8 cellular contexts compared by ENCODE assay signal in the genomic region with DNA sequence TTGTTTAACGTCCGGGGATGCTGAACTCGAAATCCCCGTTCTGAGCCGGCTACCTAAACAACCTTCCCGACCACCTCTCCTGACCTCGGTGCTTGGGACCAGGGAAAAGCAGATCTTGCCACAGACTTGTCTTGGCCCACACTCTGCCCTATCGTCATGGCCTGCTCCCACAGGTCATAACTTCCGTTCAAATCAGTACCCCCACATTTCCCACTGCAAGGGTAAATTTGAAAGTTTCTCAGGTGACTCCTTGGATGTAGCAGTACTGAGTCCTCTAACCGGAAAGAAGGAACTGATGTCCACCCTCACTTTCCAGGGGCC. TPM values are rescaled to one million over a fixed set of nuclear protein-coding genes. Genes with fewer than 3 reads are reported as not detected.
A peak's percentile ranks its signal among the peaks of the same experiment; 100 is the strongest.
DNase-seq lines count a peak whose midpoint lies in the region; ATAC-seq lines count a peak whose summit lies in the region.

No MANE protein-coding gene starts in this region.

- peak overlapping the region; percentile 99 for H3K27ac Mint-ChIP-seq in activated T-cell treated with anti-CD3 and anti-CD28 coated beads, Interleukin-2, amount 50 U/mL, for 72 hours
- peak overlapping the region; percentile 100 for H3K27ac Mint-ChIP-seq in T-cell
- peak overlapping the region; percentile 100 for H3K27ac Mint-ChIP-seq in stimulated activated effector memory CD8-positive, alpha-beta T cell treated with anti-CD3 and anti-CD28 coated beads, Interleukin-12 subunit alpha, Interleukin-12 subunit beta, amount 100 ng/mL, for 72 hours

- CTCF ChIA-PET in T-cell (lab: Charles Lee): interaction anchor here (0.6 to 4.5 kb wide), 15 partner anchors 8 to 1312 kb away, joined by 3 to 50 read pairs (median 5); a partner anchor contains a TSS

- POLR2A ChIA-PET in T-cell (lab: Charles Lee): interaction anchor here (0.6 to 3.5 kb wide), 17 partner anchors 9 to 1123 kb away, joined by 3 to 48 read pairs (median 4); a partner anchor contains a TSS

- peaks cover 44% of the 10 kb centered on the region for H3K4me1 Mint-ChIP-seq in activated T-cell treated with anti-CD3 and anti-CD28 coated beads, Interleukin-2, amount 50 U/mL, for 72 hours (ENCODE audit: low read depth)
- peaks cover 45 to 47% (median 46%) of the 10 kb centered on the region in 3 donors for H3K4me1 Mint-ChIP-seq in T-cell
- peaks cover 20% of the 10 kb centered on the region for H3K4me1 Mint-ChIP-seq in stimulated activated effector memory CD8-positive, alpha-beta T cell treated with anti-CD3 and anti-CD28 coated beads, Interleukin-12 subunit alpha, Interleukin-12 subunit beta, amount 100 ng/mL, for 72 hours

- H3K27me3 Mint-ChIP-seq in activated T-cell treated with anti-CD3 and anti-CD28 coated beads, Interleukin-2, amount 50 U/mL, for 72 hours (ENCODE audit: low read depth): no peaks in the 10 kb centered on the region
- H3K27me3 Mint-ChIP-seq in T-cell: peaks cover 0 to 4% of the 10 kb centered on the region in 2 donors

- no peaks in the 10 kb centered on the region for H3K9me3 Mint-ChIP-seq in activated T-cell treated with anti-CD3 and anti-CD28 coated beads, Interleukin-2, amount 50 U/mL, for 72 hours
- H3K9me3 Mint-ChIP-seq in T-cell: no peaks in the 10 kb centered on the region
- no peaks in the 10 kb centered on the region for H3K9me3 Mint-ChIP-seq in stimulated activated effector memory CD8-positive, alpha-beta T cell treated with anti-CD3 and anti-CD28 coated beads, Interleukin-12 subunit alpha, Interleukin-12 subunit beta, amount 100 ng/mL, for 72 hours

- peaks cover 10 to 22% of the 10 kb centered on the region in 2 donors for H3K36me3 Mint-ChIP-seq in activated T-cell treated with anti-CD3 and anti-CD28 coated beads, Interleukin-2, amount 50 U/mL, for 72 hours (ENCODE audit: insufficient read depth in 2 of 2)
- peaks cover 38% of the 10 kb centered on the region for H3K36me3 Mint-ChIP-seq in T-cell
- peaks cover 98% of the 10 kb centered on the region for H3K36me3 Mint-ChIP-seq in stimulated activated effector memory CD8-positive, alpha-beta T cell treated with anti-CD3 and anti-CD28 coated beads, Interleukin-12 subunit alpha, Interleukin-12 subunit beta, amount 100 ng/mL, for 72 hours

- intact Hi-C loops in left cardiac atrium (cut with DNase I): no loop called here

- H3K4me3 Mint-ChIP-seq in activated T-cell treated with anti-CD3 and anti-CD28 coated beads, Interleukin-2, amount 50 U/mL, for 72 hours: peak overlapping the region; percentile 93 to 98
- H3K4me3 Mint-ChIP-seq in T-cell: peak overlapping the region; percentile 95 to 97 (median 96)
- peak overlapping the region; percentile 93 for H3K4me3 Mint-ChIP-seq in stimulated activated effector memory CD8-positive, alpha-beta T cell treated with anti-CD3 and anti-CD28 coated beads, Interleukin-12 subunit alpha, Interleukin-12 subunit beta, amount 100 ng/mL, for 72 hours

- peak; percentile 3 to 7 for ATAC-seq in activated T-cell treated with anti-CD3 and anti-CD28 coated beads, Interleukin-2, amount 50 U/mL, for 72 hours (replicated peaks in 1 of 2)
- ATAC-seq in T-cell (replicated peaks in 1 of 4) (no peak), left cardiac atrium (peak; percentile 0 to 11), GM18520 (IDR thresholded peaks at IDR 0.05; ENCODE audit: unreplicated experiment) (no peak)
- ATAC-seq in stimulated activated effector memory CD8-positive, alpha-beta T cell treated with anti-CD3 and anti-CD28 coated beads, Interleukin-12 subunit alpha, Interleukin-12 subunit beta, amount 100 ng/mL, for 72 hours: peak; percentile 1

- DNase-seq in activated T-cell treated with anti-CD3 and anti-CD28 coated beads, Interleukin-2, amount 50 U/mL, for 72 hours: no peak
- no peak for DNase-seq in activated T-cell treated with anti-CD3 and anti-CD28 coated beads, Interleukin-2, amount 50 U/mL, for 1 hour
- DNase-seq in T-cell: no peak
- no peak for DNase-seq in left cardiac atrium
- DNase-seq in stimulated activated effector memory CD8-positive, alpha-beta T cell treated with anti-CD3 and anti-CD28 coated beads, Interleukin-12 subunit alpha, Interleukin-12 subunit beta, amount 100 ng/mL, for 72 hours (ENCODE audit: low spot score in 2 of 2): no peak
- no peak for DNase-seq in NAMALWA (ENCODE audit: low spot score)
- no peak for DNase-seq in anterior cingulate cortex (lab: John Stamatoyannopoulos, UW)

RNA-seq across cellular contexts. Expression of a gene that starts 0.6 kb away (rescaled TPM):
- 10 to 100 TPM; 69.5 to 77.5 TPM for total RNA-seq in activated T-cell treated with anti-CD3 and anti-CD28 coated beads, Interleukin-2, amount 50 U/mL, for 72 hours
- total RNA-seq in T-cell: 100 to 1,000 TPM in 1 of 5 donors, 10 to 100 TPM in 4; 88.7 to 102 (median 94.7) TPM
- total RNA-seq in left cardiac atrium: 10 to 100 TPM; 48.8 to 54.6 TPM

RNA-seq across cellular contexts. Expression of a gene that starts 9.6 kb away (rescaled TPM):
- total RNA-seq in activated T-cell treated with anti-CD3 and anti-CD28 coated beads, Interleukin-2, amount 50 U/mL, for 72 hours: 10 to 100 TPM; 55.0 to 79.2 TPM
- total RNA-seq in T-cell (10 to 100 TPM; 17.7 to 45.3 (median 37.5) TPM), left cardiac atrium (10 to 100 TPM; 46.9 to 48.6 TPM)

RNA-seq across cellular contexts. Expression of a gene that starts 36.5 kb away (rescaled TPM):
- total RNA-seq in activated T-cell treated with anti-CD3 and anti-CD28 coated beads, Interleukin-2, amount 50 U/mL, for 72 hours: 1 to 10 TPM; 4.6 to 4.7 TPM
- total RNA-seq in T-cell (10 to 100 TPM in 1 of 5 donors, 1 to 10 TPM in 4; 4.1 to 10.6 (median 6.2) TPM), left cardiac atrium (under 1 TPM in 1 of 2 donors, not detected in 1; 0.12 TPM)

RNA-seq across cellular contexts. Expression of a gene that starts 37.3 kb away (rescaled TPM):
- total RNA-seq in activated T-cell treated with anti-CD3 and anti-CD28 coated beads, Interleukin-2, amount 50 U/mL, for 72 hours: 10 to 100 TPM; 82.0 to 90.9 TPM
- 10 to 100 TPM; 19.2 to 37.1 (median 23.8) TPM for total RNA-seq in T-cell
- total RNA-seq in left cardiac atrium: 10 to 100 TPM; 17.2 to 23.9 TPM

RNA-seq across cellular contexts. Expression of a gene that starts 48.0 kb away (rescaled TPM):
- total RNA-seq in activated T-cell treated with anti-CD3 and anti-CD28 coated beads, Interleukin-2, amount 50 U/mL, for 72 hours: 10 to 100 TPM; 66.5 to 78.4 TPM
- 100 to 1,000 TPM in 1 of 5 donors, 10 to 100 TPM in 4; 67.0 to 103 (median 89.9) TPM for total RNA-seq in T-cell
- total RNA-seq in left cardiac atrium: 10 to 100 TPM; 63.5 to 73.1 TPM

Comparison
In these comparisons a context has a peak if more than half of its experiments do, and no peak if none do; other contexts are left out.
1. ATAC-seq: peak in activated T-cell treated with anti-CD3 and anti-CD28 coated beads, Interleukin-2, amount 50 U/mL, for 72 hours (2 of 2), left cardiac atrium (2 of 2) and stimulated activated effector memory CD8-positive, alpha-beta T cell treated with anti-CD3 and anti-CD28 coated beads, Interleukin-12 subunit alpha, Interleukin-12 subunit beta, amount 100 ng/mL, for 72 hours (single experiment); none in T-cell (0 of 4) and GM18520 (single experiment).
2. RNA of a gene that starts 36.5 kb away (total RNA-seq): 4.1 to 10.6 TPM in T-cell and 4.6 to 4.7 TPM in activated T-cell treated with anti-CD3 and anti-CD28 coated beads, Interleukin-2, amount 50 U/mL, for 72 hours; 0.12 TPM in left cardiac atrium; every median in the first group is over 4 times any median in the second.
3. Peak in every context shown above with its lines, with median percentiles within 50 percentile points of each other: H3K27ac Mint-ChIP-seq and H3K4me3 Mint-ChIP-seq.